Comparison of ENCODE assay signal across 22 cellular contexts in genomic region chr5:154146409-154146808, GRCh38.
"Had no signal": no experiment of that assay in that cellular context is flagged by ENCODE, and none has a peak within 500 bp of the region (broad histone marks: within the 10 kb centered on the region; RNA-seq: fewer than 3 reads in every experiment).

No MANE protein-coding gene starts in this region.

- DNase-seq: effector memory CD4-positive, alpha-beta T cell; esophagus squamous epithelium; foreskin fibroblast; glutamatergic neuron; kidney glomerular epithelial cell; lower lobe of right lung; naive B cell; occipital lobe; pancreas; right lobe of liver; spleen; stimulated activated CD4-positive, alpha-beta T cell treated with anti-CD3 and anti-CD28 coated beads, Interleukin-15, amount 100 ng/mL, for 24 hours; stimulated activated CD4-positive, alpha-beta T cell treated with anti-CD3 and anti-CD28 coated beads, Interleukin-1b, Interleukin-23, amount 100 ng/mL, for 48 hours; stimulated activated CD4-positive, alpha-beta T cell treated with anti-CD3 and anti-CD28 coated beads, Interleukin-4, amount 100 ng/mL, for 24 hours; tibial artery; upper lobe of left lung; uterus had no signal

- H3K4me1 ChIP-seq: lower lobe of right lung, right lobe of liver, spleen, upper lobe of left lung, uterus had no signal

- H3K4me2 ChIP-seq: hepatocyte had no signal

- H3K27ac ChIP-seq: epithelial cell of prostate, esophagus squamous epithelium, gastroesophageal sphincter, hepatocyte, lower lobe of right lung, pancreas, right lobe of liver, spleen, tibial artery, upper lobe of left lung, uterus had no signal

- H2AFZ ChIP-seq: hepatocyte had no signal

- ATAC-seq: gastroesophageal sphincter; left lobe of liver; lower lobe of right lung; pancreas; right lobe of liver; stimulated activated memory B cell treated with anti-CD40 and anti-IgM and Interleukin-4, amounts not matched to agents 10 μg/mL and 1 μg/mL and 100 μg/mL, for 72 hours had no signal

- H3K36me3 ChIP-seq: esophagus squamous epithelium, gastroesophageal sphincter, lower lobe of right lung, pancreas, right lobe of liver, spleen, tibial artery, upper lobe of left lung, uterus had no signal

- H3K4me3 ChIP-seq: esophagus squamous epithelium, gastroesophageal sphincter, hepatocyte, lower lobe of right lung, pancreas, right lobe of liver, spleen, tibial artery, upper lobe of left lung, uterus had no signal

- H3K9me3 ChIP-seq: esophagus squamous epithelium, gastroesophageal sphincter, lower lobe of right lung, pancreas, right lobe of liver, spleen, tibial artery, upper lobe of left lung, uterus had no signal

- H3K79me2 ChIP-seq: hepatocyte had no signal

- H3K27me3 ChIP-seq: gastroesophageal sphincter, hepatocyte, pancreas, right lobe of liver, tibial artery, upper lobe of left lung, uterus had no signal
